8 cellular contexts compared by ENCODE assay signal in genomic region chr3:169772530-169772950, GRCh38. TPM values are rescaled to one million over a fixed set of nuclear protein-coding genes. Genes with fewer than 3 reads are reported as not detected.
DNase-seq lines count a peak whose midpoint lies in the region; ATAC-seq and TF ChIP-seq lines count a peak whose summit lies in the region.

No MANE protein-coding gene starts in this region.

- no peak for TF ChIP-seq RAD21 in SK-N-SH (IDR thresholded peaks at IDR 0.05; ENCODE audit: low read length)

- H3K9me3 Mint-ChIP-seq in activated naive CD4-positive, alpha-beta T cell treated with anti-CD3 and anti-CD28 coated beads for 36 hours, result no peaks in the 10 kb centered on the region

- intact Hi-C loops in activated naive CD4-positive, alpha-beta T cell treated with anti-CD3 and anti-CD28 coated beads for 36 hours (cut with micrococcal nuclease), result loop anchor here (1.0 kb wide), 3 partner anchors 24 to 1098 kb away; partner anchors contain the start of gene RPL22L1

- peak overlapping the region; percentile 96 to 99 for H3K27ac ChIP-seq in SK-N-SH (ENCODE audit: low read depth in 2 of 2, low read length in 1 of 2)

- H3K4me2 ChIP-seq in SK-N-SH, result peak overlapping the region; percentile 93

- peaks cover 4 to 10% of the 10 kb centered on the region in 2 experiments; a peak in 3 of 4 replicates for H3K4me1 ChIP-seq in SK-N-SH (ENCODE audit: control insufficient read depth in 1 of 2, insufficient read depth in 2 of 2, low read depth in 1 of 2, low read length in 1 of 2)

- H3K9me2 ChIP-seq in SK-N-SH, result no peaks in the 10 kb centered on the region

- H3K4me3 ChIP-seq in SK-N-SH (ENCODE audit: low read depth in 2 of 2, low read length in 1 of 2), result peak overlapping the region; percentile 100

- TF ChIP-seq EP300 in SK-N-SH (IDR thresholded peaks at IDR 0.05; ENCODE audit: borderline replicate concordance in 1 of 2, low read depth in 1 of 2, low read length in 1 of 2), result no peak

- peaks cover 43% of the 10 kb centered on the region for H3K79me2 ChIP-seq in SK-N-SH (ENCODE audit: insufficient read depth)

- H3K27me3 Mint-ChIP-seq in activated naive CD4-positive, alpha-beta T cell treated with anti-CD3 and anti-CD28 coated beads for 36 hours (ENCODE audit: low read depth), result no peaks in the 10 kb centered on the region

- DNase-seq in activated naive CD4-positive, alpha-beta T cell treated with anti-CD3 and anti-CD28 coated beads for 36 hours, result no peak
- DNase-seq in activated naive CD4-positive, alpha-beta T cell treated with Interleukin-2 at 50 U/mL for 16 hours, result no peak
- DNase-seq in NCI-H1105 treated with DMSO at 0.1 percent for 48 hours (lab: John Stamatoyannopoulos, UW) (peak; percentile 99), SK-N-SH (peak; percentile 78), cerebellum (ENCODE audit: low spot score) (peak; percentile 72), islet precursor cell (peak; percentile 80), smooth muscle cell of the brain vasculature (ENCODE audit: low read depth, low spot score) (peak; percentile 58)

- POLR2A ChIA-PET in SK-N-SH (lab: Yijun Ruan, JAX), result interaction anchor here (0.7 to 1.7 kb wide), 3 partner anchors 37 to 1080 kb away, joined by 3 to 13 read pairs (median 5); partner anchors contain the start of genes LRRC34 and LRRIQ4

- H3F3A ChIP-seq in SK-N-SH (replicated peaks; ENCODE audit: insufficient read depth), result peaks cover 37% of the 10 kb centered on the region

- no peaks in the 10 kb centered on the region for H3K9me3 ChIP-seq in SK-N-SH

- 1% methylated on average over 11 of the region's 11 CpGs for WGBS in SK-N-SH (ENCODE audit: low lambda C conversion rate)

- peaks cover 28 to 33% of the 10 kb centered on the region in 2 experiments for H3K36me3 ChIP-seq in SK-N-SH (replicated peaks in 1 of 2; ENCODE audit: control insufficient read depth in 1 of 2, insufficient read depth in 2 of 2, low read length in 1 of 2)

- peak overlapping the region; percentile 100 for H2AFZ ChIP-seq in SK-N-SH (ENCODE audit: low read depth)

- TF ChIP-seq CTCF in SK-N-SH (IDR thresholded peaks at IDR 0.05), result no peak

- H3K27ac Mint-ChIP-seq in activated naive CD4-positive, alpha-beta T cell treated with anti-CD3 and anti-CD28 coated beads for 36 hours, result peak overlapping the region; percentile 97

- H3K4me1 Mint-ChIP-seq in activated naive CD4-positive, alpha-beta T cell treated with anti-CD3 and anti-CD28 coated beads for 36 hours (ENCODE audit: low read depth), result peaks cover 33% of the 10 kb centered on the region

- peak; percentile 23 for ATAC-seq in HG02759 (IDR thresholded peaks at IDR 0.05; ENCODE audit: unreplicated experiment)

- H4K20me1 ChIP-seq in SK-N-SH (ENCODE audit: insufficient read depth), result 0 out of 2 replicates have a peak, but pooled peaks cover 4% of the 10 kb centered on the region

- H3K4me3 Mint-ChIP-seq in activated naive CD4-positive, alpha-beta T cell treated with anti-CD3 and anti-CD28 coated beads for 36 hours, result peak overlapping the region; percentile 94

- H3K9ac ChIP-seq in SK-N-SH, result peak overlapping the region; percentile 92

- CTCF ChIA-PET in activated naive CD4-positive, alpha-beta T cell treated with anti-CD3 and anti-CD28 coated beads for 36 hours (lab: Charles Lee), result interaction anchor here (0.6 to 0.7 kb wide), 2 partner anchors 194 to 1307 kb away, joined by 3 to 4 read pairs; no protein-coding TSS in a partner anchor
- CTCF ChIA-PET in SK-N-SH (lab: Yijun Ruan, JAX), result interaction anchor here (0.9 to 3.1 kb wide), 3 partner anchors 9 to 103 kb away, joined by 3 to 13 read pairs (median 3); no protein-coding TSS in a partner anchor

- peaks cover 17% of the 10 kb centered on the region for H3K36me3 Mint-ChIP-seq in activated naive CD4-positive, alpha-beta T cell treated with anti-CD3 and anti-CD28 coated beads for 36 hours (ENCODE audit: low read depth)

- H3K27me3 ChIP-seq in SK-N-SH (ENCODE audit: insufficient read depth), result no peaks in the 10 kb centered on the region

TF ChIP-seq in SK-N-SH, 30 proteins besides CTCF, POLR2A, EP300 and RAD21:
- TF ChIP-seq RFX5 (IDR thresholded peaks at IDR 0.05; ENCODE audit: low read length), result no peak
- 0 out of 2 replicates have a peak, but pooled peaks have one; percentile 43 for TF ChIP-seq YY1 (IDR thresholded peaks at IDR 0.05; ENCODE audit: low read depth)
- TF ChIP-seq CHD2 (IDR thresholded peaks at IDR 0.05; ENCODE audit: low read length, partially characterized antibody), result no peak
- TF ChIP-seq POLR2AphosphoS5 (IDR thresholded peaks at IDR 0.05; ENCODE audit: low read depth, low read length), result peak; percentile 20; the same call in 1 of the 2 replicates
- 0 out of 2 replicates have a peak, but pooled peaks have one; percentile 2 for TF ChIP-seq GATA2 (CRISPR knock-in tag; IDR thresholded peaks at IDR 0.05)
- no peak for TF ChIP-seq ELF1 (IDR thresholded peaks at IDR 0.05)
- no peak for TF ChIP-seq FOXJ3 (CRISPR knock-in tag; IDR thresholded peaks at IDR 0.05)
- TF ChIP-seq, protein P1, sequence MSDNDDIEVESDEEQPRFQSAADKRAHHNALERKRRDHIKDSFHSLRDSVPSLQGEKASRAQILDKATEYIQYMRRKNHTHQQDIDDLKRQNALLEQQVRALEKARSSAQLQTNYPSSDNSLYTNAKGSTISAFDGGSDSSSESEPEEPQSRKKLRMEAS (IDR thresholded peaks at IDR 0.05; ENCODE audit: low read depth), result 0 out of 2 replicates have a peak, but pooled peaks have one; percentile 96
- TF ChIP-seq NRF1 (IDR thresholded peaks at IDR 0.05; ENCODE audit: low read depth, low read length), result peak; percentile 86
- no peak for TF ChIP-seq MXI1 (IDR thresholded peaks at IDR 0.05; ENCODE audit: low read depth, low read length)
- TF ChIP-seq FOSL2 (IDR thresholded peaks at IDR 0.05; ENCODE audit: borderline replicate concordance, low read depth), result no peak
- peak; percentile 52 for TF ChIP-seq GABPA (IDR thresholded peaks at IDR 0.05; ENCODE audit: low read depth)

RNA-seq across cellular contexts. Expression of gene MYNN, which starts 0.7 kb away (rescaled TPM):
- total RNA-seq in activated naive CD4-positive, alpha-beta T cell treated with anti-CD3 and anti-CD28 coated beads for 36 hours, result 10 to 100 TPM; 12.0 to 13.5 TPM
- 9.7 and 11.2 TPM in 2 replicates for polyA plus RNA-seq in SK-N-SH (2012; rRNA removed)
- 9.8 and 10.5 TPM in 2 replicates for polyA plus RNA-seq in SK-N-SH (2012; cell fraction: cytosol; rRNA removed)
- 10.8 and 21.0 TPM in 2 replicates for polyA plus RNA-seq in SK-N-SH (2012; cell fraction: nucleus; rRNA removed)
- 30.9 TPM for total RNA-seq in cerebellum

RNA-seq across cellular contexts. Expression of gene ACTRT3, which starts 3.2 kb away (rescaled TPM):
- under 1 TPM in 1 of 2 experiments, not detected in 1; 0.30 TPM for total RNA-seq in activated naive CD4-positive, alpha-beta T cell treated with anti-CD3 and anti-CD28 coated beads for 36 hours
- 1.2 and 1.6 TPM in 2 replicates for polyA plus RNA-seq in SK-N-SH (2012; rRNA removed)
- polyA plus RNA-seq in SK-N-SH (2012; cell fraction: cytosol; rRNA removed), result 1.5 and 1.8 TPM in 2 replicates
- 0.60 and 0.67 TPM in 2 replicates for polyA plus RNA-seq in SK-N-SH (2012; cell fraction: nucleus; rRNA removed)
- total RNA-seq in cerebellum, result 4.5 TPM

RNA-seq across cellular contexts. Expression of gene TERC, which starts 7.7 kb away (rescaled TPM):
- 10 to 100 TPM; 16.0 to 20.4 TPM for total RNA-seq in activated naive CD4-positive, alpha-beta T cell treated with anti-CD3 and anti-CD28 coated beads for 36 hours
- 0.32 and 0.64 TPM in 2 replicates for polyA plus RNA-seq in SK-N-SH (2012; rRNA removed)
- 0.12 TPM in 1 of 2 replicates, not detected in the other for polyA plus RNA-seq in SK-N-SH (2012; cell fraction: cytosol; rRNA removed)
- 1.1 and 1.2 TPM in 2 replicates for polyA plus RNA-seq in SK-N-SH (2012; cell fraction: nucleus; rRNA removed)
- total RNA-seq in cerebellum, result 66.4 TPM

RNA-seq across cellular contexts. Expression of gene LRRIQ4, which starts 40.1 kb away (rescaled TPM):
- total RNA-seq in activated naive CD4-positive, alpha-beta T cell treated with anti-CD3 and anti-CD28 coated beads for 36 hours, result under 1 TPM in 1 of 2 experiments, not detected in 1; 0.12 TPM
- not detected in 2 replicates for polyA plus RNA-seq in SK-N-SH (2012; rRNA removed)
- 0.01 and 0.03 TPM in 2 replicates for polyA plus RNA-seq in SK-N-SH (2012; cell fraction: cytosol; rRNA removed)
- 0.04 and 0.06 TPM in 2 replicates for polyA plus RNA-seq in SK-N-SH (2012; cell fraction: nucleus; rRNA removed)
- total RNA-seq in cerebellum, result 1.3 TPM

RNA-seq across cellular contexts. Expression of gene LRRC34, which starts 40.2 kb away (rescaled TPM):
- total RNA-seq in activated naive CD4-positive, alpha-beta T cell treated with anti-CD3 and anti-CD28 coated beads for 36 hours, result 1 to 10 TPM; 3.8 to 3.9 TPM
- 1.6 and 2.6 TPM in 2 replicates for polyA plus RNA-seq in SK-N-SH (2012; rRNA removed)
- 2.2 and 2.3 TPM in 2 replicates for polyA plus RNA-seq in SK-N-SH (2012; cell fraction: cytosol; rRNA removed)
- polyA plus RNA-seq in SK-N-SH (2012; cell fraction: nucleus; rRNA removed), result 1.4 and 2.9 TPM in 2 replicates
- 21.1 TPM for total RNA-seq in cerebellum

Comparison
In these comparisons a context has a peak if more than half of its experiments do, and no peak if none do; other contexts are left out.
1. DNase-seq: peak in NCI-H1105 treated with DMSO at 0.1 percent for 48 hours (single experiment), SK-N-SH (single experiment), cerebellum (single experiment), islet precursor cell (single experiment) and smooth muscle cell of the brain vasculature (single experiment); none in activated naive CD4-positive, alpha-beta T cell treated with anti-CD3 and anti-CD28 coated beads for 36 hours (single experiment) and activated naive CD4-positive, alpha-beta T cell treated with Interleukin-2 at 50 U/mL for 16 hours (single experiment).